Comparison of ENCODE assay signal across 31 cellular contexts in genomic region chr3:62548806-62549205, GRCh38.
"Had no signal": no experiment of that assay in that cellular context is flagged by ENCODE, and none has a peak within 500 bp of the region (broad histone marks: within the 10 kb centered on the region; RNA-seq: fewer than 3 reads in every experiment).

No MANE protein-coding gene starts in this region.

- ATAC-seq: activated CD8-positive, alpha-beta T cell treated with anti-CD3 and anti-CD28 coated beads for 36 hours; activated naive CD4-positive, alpha-beta T cell treated with anti-CD3 and anti-CD28 coated beads, Interleukin-2, amount 50 U/mL, for 72 hours; activated T-cell treated with anti-CD3 and anti-CD28 coated beads, Interleukin-2, amount 50 U/mL, for 4 hours; activated T-cell treated with anti-CD3 and anti-CD28 coated beads, Interleukin-2, amount 50 U/mL, for 72 hours; activated T-helper 17 cell treated with anti-CD3 and anti-CD28 coated beads, Interleukin-2, amount 50 U/mL, for 72 hours; body of pancreas had no signal

- H3K27ac ChIP-seq: adrenal gland, body of pancreas, brain microvascular endothelial cell, VCaP had no signal

- H3K9me3 ChIP-seq: adrenal gland, body of pancreas had no signal

- H3K36me3 ChIP-seq: adrenal gland, brain microvascular endothelial cell had no signal

- H3K27me3 ChIP-seq: body of pancreas had no signal

- H3K4me1 ChIP-seq: adrenal gland, body of pancreas had no signal

- H3K4me3 ChIP-seq: adrenal gland, body of pancreas had no signal

- DNase-seq: activated B cell treated with CpG ODN at 0.5 μM for 24 hours; activated CD4-positive, alpha-beta memory T cell treated with anti-CD3 and anti-CD28 coated beads for 36 hours; activated CD4-positive, alpha-beta T cell treated with anti-CD3 and anti-CD28 coated beads for 4 hours; activated CD4-positive, alpha-beta T cell treated with anti-CD3 and anti-CD28 coated beads, Interleukin-2, amount 10 ng/mL, durations not matched to agents 24 days and 14 days; activated CD4-positive, alpha-beta T cell treated with anti-CD3 and anti-CD28 coated beads, Interleukin-2, amount 50 U/mL, for 1 hour; activated CD4-positive, alpha-beta T cell treated with anti-CD3 and anti-CD28 coated beads, Interleukin-2, amount 50 U/mL, for 4 hours; activated CD4-positive, CD25-positive, alpha-beta regulatory T cell treated with anti-CD3 and anti-CD28 coated beads, Interleukin-2, amount 50 U/mL, for 72 hours; activated CD8-positive, alpha-beta memory T cell treated with anti-CD3 and anti-CD28 coated beads, Interleukin-2, amount 50 U/mL, for 4 hours; activated CD8-positive, alpha-beta T cell treated with anti-CD3 and anti-CD28 coated beads for 36 hours; activated effector memory CD4-positive, alpha-beta T cell treated with anti-CD3 and anti-CD28 coated beads, Interleukin-2, amount 50 U/mL, for 16 hours; activated gamma-delta T cell treated with Interleukin-2 at 50 U/mL for 16 hours; activated naive CD4-positive, alpha-beta T cell; activated naive CD4-positive, alpha-beta T cell treated with anti-CD3 and anti-CD28 coated beads for 36 hours; activated naive CD4-positive, alpha-beta T cell treated with anti-CD3 and anti-CD28 coated beads, Interleukin-2, amount 50 U/mL, for 16 hours; activated naive CD8-positive, alpha-beta T cell treated with anti-CD3 and anti-CD28 coated beads for 36 hours; activated T-cell treated with anti-CD3 and anti-CD28 coated beads for 4 hours; activated T-cell treated with anti-CD3 and anti-CD28 coated beads, Interleukin-2, amount 50 U/mL, for 1 hour; activated T-cell treated with anti-CD3 and anti-CD28 coated beads, Interleukin-2, amount 50 U/mL, for 4 hours; activated T-cell treated with anti-CD3 and anti-CD28 coated beads, Interleukin-2, amount 50 U/mL, for 72 hours; adrenal gland; amniotic stem cell; aorta; body of pancreas; brain microvascular endothelial cell; central memory CD4-positive, alpha-beta T cell; T-helper 1 cell; T-helper 2 cell; T-helper 9 cell had no signal
